Comparison of ENCODE assay signal across 10 cellular contexts in genomic region chr5:116671211-116671736, GRCh38.
DNase-seq lines count a peak whose midpoint lies in the region; ATAC-seq and TF ChIP-seq lines count a peak whose summit lies in the region.
"Had no signal": no experiment of that assay in that cellular context is flagged by ENCODE, and none has a peak within 500 bp of the region (broad histone marks: within the 10 kb centered on the region; RNA-seq: fewer than 3 reads in every experiment).

No MANE protein-coding gene starts in this region.

- H3K9me3 ChIP-seq in PC-3 (ENCODE audit: low read length) = no peaks in the 10 kb centered on the region
- H3K9me3 ChIP-seq: thoracic aorta had no signal

- intact Hi-C loops in Calu3 (cut with micrococcal nuclease; ENCODE audit: unreplicated experiment) = loop anchor here (5.0 kb wide), 2 partner anchors 201 to 276 kb away; no protein-coding TSS in a partner anchor
- intact Hi-C loops in PC-3 (cut with micrococcal nuclease) = no loop called here
- intact Hi-C loops in sciatic nerve (cut with DNase I) = no loop called here
- intact Hi-C loops in activated CD4-positive, alpha-beta memory T cell treated with anti-CD3 and anti-CD28 coated beads for 36 hours (cut with micrococcal nuclease) = no loop called here

- POLR2A ChIA-PET in PC-3 (lab: Charles Lee; ENCODE audit: unreplicated experiment) = no interaction called here
- POLR2A ChIA-PET in activated CD4-positive, alpha-beta memory T cell treated with anti-CD3 and anti-CD28 coated beads for 36 hours (lab: Charles Lee) = no interaction called here

- H3K9ac ChIP-seq in PC-3 (ENCODE audit: low read length) = no peak overlapping the region

- peak; percentile 91 for ATAC-seq in GM19328 (IDR thresholded peaks at IDR 0.05; ENCODE audit: unreplicated experiment)
- peak; percentile 94 for ATAC-seq in HG02870 (IDR thresholded peaks at IDR 0.05; ENCODE audit: unreplicated experiment)
- no peak for ATAC-seq in PC-3
- ATAC-seq in sciatic nerve = no peak

- no peak for DNase-seq in Calu3
- DNase-seq in MV-4-11 (lab: John Stamatoyannopoulos, UW) = peak; percentile 63
- no peak for DNase-seq in PC-3
- no peak for DNase-seq in stimulated activated CD4-positive, alpha-beta T cell treated with anti-CD3 and anti-CD28 coated beads, Interleukin-2, amount 100 ng/mL, for 48 hours
- no peak for DNase-seq in sciatic nerve (ENCODE audit: low spot score)
- no peak for DNase-seq in activated CD4-positive, alpha-beta memory T cell treated with anti-CD3 and anti-CD28 coated beads for 36 hours

- no TSS peak for BruUV-seq in Calu3 (replicated peaks; lab: Mats Ljungman, UMichigan)
- BruUV-seq in PC-3 (replicated peaks; lab: Mats Ljungman, UMichigan) = no TSS peak

- H3K4me3 ChIP-seq in PC-3 (ENCODE audit: low read length) = no peak overlapping the region
- H3K4me3 ChIP-seq: lung, thoracic aorta had no signal

- no peaks in the 10 kb centered on the region for H3K27me3 ChIP-seq in PC-3 (ENCODE audit: low read length)

- no peak for TF ChIP-seq CTCF in Calu3 (IDR thresholded peaks at IDR 0.05; ENCODE audit: unreplicated experiment)
- no peak for TF ChIP-seq CTCF in PC-3 (conservative IDR thresholded peaks at IDR 0.05; ENCODE audit: low read depth, low read length)

- peak overlapping the region; percentile 39 for H3K4me3 Mint-ChIP-seq in Calu3 (ENCODE audit: low read depth, unreplicated experiment)
- H3K4me3 Mint-ChIP-seq in activated CD4-positive, alpha-beta memory T cell treated with anti-CD3 and anti-CD28 coated beads for 36 hours = no peak overlapping the region

- no peaks in the 10 kb centered on the region for H3K36me3 ChIP-seq in PC-3 (ENCODE audit: low read depth, low read length)
- H3K36me3 ChIP-seq: thoracic aorta had no signal

- peaks cover 93% of the 10 kb centered on the region for H3K4me1 Mint-ChIP-seq in Calu3 (ENCODE audit: low read depth, unreplicated experiment)
- no peaks in the 10 kb centered on the region for H3K4me1 Mint-ChIP-seq in activated CD4-positive, alpha-beta memory T cell treated with anti-CD3 and anti-CD28 coated beads for 36 hours (ENCODE audit: low read depth)

- H3K27ac ChIP-seq in PC-3 (ENCODE audit: low read length) = no peak overlapping the region
- H3K27ac ChIP-seq: thoracic aorta had no signal

- CTCF ChIA-PET in Calu3 (lab: Charles Lee) = interaction anchor here (0.6 kb wide), 1 partner anchor 9 kb away, joined by 3 read pairs; no protein-coding TSS in a partner anchor
- CTCF ChIA-PET in PC-3 (lab: Charles Lee) = no interaction called here
- CTCF ChIA-PET in activated CD4-positive, alpha-beta memory T cell treated with anti-CD3 and anti-CD28 coated beads for 36 hours (lab: Charles Lee) = no interaction called here

- no peaks in the 10 kb centered on the region for H4K20me1 ChIP-seq in PC-3 (ENCODE audit: low read length)

- H3K79me2 ChIP-seq in PC-3 (ENCODE audit: low read length) = no peaks in the 10 kb centered on the region

- no peaks in the 10 kb centered on the region for H3K9me2 ChIP-seq in PC-3 (replicated peaks; ENCODE audit: low read length)

- peaks cover 8% of the 10 kb centered on the region for H3K36me3 Mint-ChIP-seq in Calu3 (ENCODE audit: insufficient read depth, unreplicated experiment)
- no peaks in the 10 kb centered on the region for H3K36me3 Mint-ChIP-seq in activated CD4-positive, alpha-beta memory T cell treated with anti-CD3 and anti-CD28 coated beads for 36 hours

- H3K4me1 ChIP-seq in PC-3 (ENCODE audit: insufficient read depth, low read length) = no peaks in the 10 kb centered on the region

- H3K9me3 Mint-ChIP-seq in Calu3 (ENCODE audit: low read depth, unreplicated experiment) = no peaks in the 10 kb centered on the region
- H3K9me3 Mint-ChIP-seq in activated CD4-positive, alpha-beta memory T cell treated with anti-CD3 and anti-CD28 coated beads for 36 hours = no peaks in the 10 kb centered on the region

- H3F3A ChIP-seq in PC-3 (ENCODE audit: low read length, unreplicated experiment) = no peaks in the 10 kb centered on the region

- H3K27ac Mint-ChIP-seq in Calu3 (ENCODE audit: unreplicated experiment) = peak overlapping the region; percentile 95
- no peak overlapping the region for H3K27ac Mint-ChIP-seq in activated CD4-positive, alpha-beta memory T cell treated with anti-CD3 and anti-CD28 coated beads for 36 hours

- H2AFZ ChIP-seq in PC-3 (ENCODE audit: low read length) = no peak overlapping the region

- H3K27me3 Mint-ChIP-seq in Calu3 (ENCODE audit: unreplicated experiment) = no peaks in the 10 kb centered on the region
- no peaks in the 10 kb centered on the region for H3K27me3 Mint-ChIP-seq in activated CD4-positive, alpha-beta memory T cell treated with anti-CD3 and anti-CD28 coated beads for 36 hours

- H3K4me2 ChIP-seq in PC-3 (ENCODE audit: low read length) = no peak overlapping the region

Comparison
In these comparisons a context has a peak if more than half of its experiments do, and no peak if none do; other contexts are left out.
1. ATAC-seq: peak in GM19328 (single experiment) and HG02870 (single experiment); none in PC-3 (single experiment) and sciatic nerve (single experiment).